1 cellular context compared by ENCODE assay signal in genomic region chr12:54000105-54000773, GRCh38.
TF ChIP-seq lines count a peak whose summit lies in the region.

Gene HOXC9, plus strand, starts transcription at chr12:54000161. Its CDS starts 28 bp downstream, at chr12:54000189.

TF ChIP-seq in K562, 482 proteins besides CTCF, POLR2A, EP300 and RAD21 (continued from another document and continues in another):
- TF ChIP-seq POLR2H (tag; IDR thresholded peaks at IDR 0.05; ENCODE audit: low read depth), result no peak
- no peak for TF ChIP-seq MEIS2 (IDR thresholded peaks at IDR 0.05; ENCODE audit: partially characterized antibody)
- peak; percentile 71 for TF ChIP-seq ARID4B (CRISPR knock-in tag; IDR thresholded peaks at IDR 0.05)
- no peak for TF ChIP-seq SMAD2 (IDR thresholded peaks at IDR 0.05; ENCODE audit: low read depth, low read length)
- TF ChIP-seq RBM34 (IDR thresholded peaks at IDR 0.05; ENCODE audit: borderline replicate concordance, insufficient read depth, low read length), result 0 out of 2 replicates have a peak, but pooled peaks have one; percentile 55
- TF ChIP-seq RBM17 (IDR thresholded peaks at IDR 0.05; ENCODE audit: borderline replicate concordance, low read depth, low read length), result no peak
- no peak for TF ChIP-seq HNRNPH1 (optimal IDR thresholded peaks at IDR 0.05; ENCODE audit: low read depth, low read length)
- no peak for TF ChIP-seq ZNF444 (CRISPR knock-in tag; IDR thresholded peaks at IDR 0.05)
- TF ChIP-seq GMEB1 (CRISPR knock-in tag; IDR thresholded peaks at IDR 0.05), result no peak
- TF ChIP-seq RNF219 (CRISPR knock-in tag; IDR thresholded peaks at IDR 0.05), result no peak
- no peak for TF ChIP-seq ADNP (tag; IDR thresholded peaks at IDR 0.05)
- TF ChIP-seq FOSL1 (tag; conservative IDR thresholded peaks at IDR 0.05), result 0 out of 2 replicates have a peak, but pooled peaks have one; percentile 10
- peak; percentile 42; the same call in 1 of the 2 replicates for TF ChIP-seq ERF (CRISPR knock-in tag; IDR thresholded peaks at IDR 0.05)
- 0 out of 2 replicates have a peak, but pooled peaks have one; percentile 44 for TF ChIP-seq ZNF232 (CRISPR knock-in tag; IDR thresholded peaks at IDR 0.05)
- TF ChIP-seq XRCC3 (IDR thresholded peaks at IDR 0.05), result no peak
- TF ChIP-seq ZNF133 (CRISPR knock-in tag; IDR thresholded peaks at IDR 0.05), result no peak
- TF ChIP-seq ZNF764 (CRISPR knock-in tag; IDR thresholded peaks at IDR 0.05; ENCODE audit: low read depth), result no peak
- TF ChIP-seq L3MBTL2 (IDR thresholded peaks at IDR 0.05), result peak; percentile 87
- TF ChIP-seq ELF1 (tag; IDR thresholded peaks at IDR 0.05), result no peak
- TF ChIP-seq ZNF740 (CRISPR knock-in tag; IDR thresholded peaks at IDR 0.05), result peak; percentile 70; the same call in 1 of the 2 replicates
- TF ChIP-seq ZNF740 (tag; IDR thresholded peaks at IDR 0.05), result 0 out of 4 replicates have a peak, but pooled peaks of 1 of the 2 experiments have one; percentile 47
- TF ChIP-seq ETV1 (tag; conservative IDR thresholded peaks at IDR 0.05; ENCODE audit: low read depth), result peak; percentile 47; the same call in 1 of the 2 replicates
- no peak for TF ChIP-seq ZNF609 (CRISPR knock-in tag; IDR thresholded peaks at IDR 0.05; ENCODE audit: borderline replicate concordance)
- TF ChIP-seq PHTF2 (CRISPR knock-in tag; IDR thresholded peaks at IDR 0.05), result no peak
- TF ChIP-seq ZNF586 (CRISPR knock-in tag; conservative IDR thresholded peaks at IDR 0.05), result no peak
- TF ChIP-seq SMARCC2 (IDR thresholded peaks at IDR 0.05; ENCODE audit: low read depth), result no peak
- TF ChIP-seq TCF15 (CRISPR knock-in tag; IDR thresholded peaks at IDR 0.05), result no peak
- TF ChIP-seq ZNF174 (CRISPR knock-in tag; IDR thresholded peaks at IDR 0.05), result no peak
- TF ChIP-seq CREBBP (IDR thresholded peaks at IDR 0.05; ENCODE audit: low read depth, low read length), result no peak
- no peak for TF ChIP-seq KHSRP (IDR thresholded peaks at IDR 0.05)
- no peak for TF ChIP-seq ZNF274 (IDR thresholded peaks at IDR 0.05; ENCODE audit: borderline replicate concordance, low read depth, low read length)
- no peak for TF ChIP-seq NR0B1 (IDR thresholded peaks at IDR 0.05; ENCODE audit: partially characterized antibody)
- TF ChIP-seq ZMIZ1 (IDR thresholded peaks at IDR 0.05; ENCODE audit: low read depth in 2 of 2, low read length in 2 of 2), result no peak
- TF ChIP-seq THRB (CRISPR knock-in tag; conservative IDR thresholded peaks at IDR 0.05), result no peak
- TF ChIP-seq ZZZ3 (IDR thresholded peaks at IDR 0.05), result no peak
- no peak for TF ChIP-seq HNRNPK (IDR thresholded peaks at IDR 0.05; ENCODE audit: low read depth, low read length, poor library complexity, severe bottlenecking)
- no peak for TF ChIP-seq PCBP1 (IDR thresholded peaks at IDR 0.05; ENCODE audit: low read depth, low read length, poor library complexity, severe bottlenecking)
- TF ChIP-seq DNMT1 (IDR thresholded peaks at IDR 0.05), result no peak
- no peak for TF ChIP-seq ZNF316 (IDR thresholded peaks at IDR 0.05)
- TF ChIP-seq IRF2 (CRISPR knock-in tag; IDR thresholded peaks at IDR 0.05), result no peak
- no peak for TF ChIP-seq MLX (CRISPR knock-in tag; conservative IDR thresholded peaks at IDR 0.05)
